In genomic region chr5:139696167-139696893, GRCh38 we compare ENCODE assay signal across 1 cellular context.
TF ChIP-seq lines count a peak whose summit lies in the region.

No MANE protein-coding gene starts in this region.

TF ChIP-seq in K562, 482 proteins besides CTCF, POLR2A, EP300 and RAD21 (continued from another document):
- TF ChIP-seq ARID3A (IDR thresholded peaks at IDR 0.05; ENCODE audit: borderline replicate concordance, low read depth, low read length) (no peak), MBD2 (IDR thresholded peaks at IDR 0.05; ENCODE audit: borderline replicate concordance, low read depth) (no peak), HINFP (tag; conservative IDR thresholded peaks at IDR 0.05; ENCODE audit: low read depth) (no peak), ZBTB33 (CRISPR knock-in tag; IDR thresholded peaks at IDR 0.05) (0 out of 2 replicates have a peak, but pooled peaks have one; percentile 30), PHF21A (IDR thresholded peaks at IDR 0.05; ENCODE audit: borderline replicate concordance, low read depth) (no peak), SMARCA5 (IDR thresholded peaks at IDR 0.05) (peak; percentile 86), BACH1 (tag; IDR thresholded peaks at IDR 0.05) (0 out of 2 replicates have a peak, but pooled peaks have one; percentile 41), SIX5 (IDR thresholded peaks at IDR 0.05; ENCODE audit: borderline replicate concordance in 1 of 2, insufficient read depth in 1 of 2, low read depth in 1 of 2, low read length in 2 of 2) (no peak), ZNF584 (CRISPR knock-in tag; IDR thresholded peaks at IDR 0.05; ENCODE audit: low read depth) (peak; percentile 10; the same call in 1 of the 2 replicates), CCAR2 (IDR thresholded peaks at IDR 0.05; ENCODE audit: low read depth, low read length) (no peak), KAT7 (CRISPR knock-in tag; IDR thresholded peaks at IDR 0.05; ENCODE audit: borderline replicate concordance) (0 out of 2 replicates have a peak, but pooled peaks have one; percentile 15), NR3C1 (CRISPR knock-in tag; IDR thresholded peaks at IDR 0.05) (no peak), RBM22 (IDR thresholded peaks at IDR 0.05; ENCODE audit: low read depth, low read length, poor library complexity, severe bottlenecking) (no peak), NFIC (IDR thresholded peaks at IDR 0.05) (peak; percentile 89), SP2 (IDR thresholded peaks at IDR 0.05; ENCODE audit: extremely low read depth, low read depth, low read length, poor library complexity, severe bottlenecking) (no peak), STAT5B (CRISPR knock-in tag; IDR thresholded peaks at IDR 0.05) (no peak), HDGF (IDR thresholded peaks at IDR 0.05) (no peak), ZNF785 (CRISPR knock-in tag; IDR thresholded peaks at IDR 0.05) (no peak), CEBPB (tag; IDR thresholded peaks at IDR 0.05) (peak; percentile 87), SAFB2 (IDR thresholded peaks at IDR 0.05; ENCODE audit: borderline replicate concordance, low read depth, low read length, severe bottlenecking) (no peak), CREM (IDR thresholded peaks at IDR 0.05; ENCODE audit: low read depth) (peak; percentile 59; the same call in 1 of the 2 replicates), SMAD2 (IDR thresholded peaks at IDR 0.05; ENCODE audit: low read depth, low read length) (no peak), ELF4 (CRISPR knock-in tag; IDR thresholded peaks at IDR 0.05) (0 out of 2 replicates have a peak, but pooled peaks have one; percentile 50), DIDO1 (tag; IDR thresholded peaks at IDR 0.05; ENCODE audit: low read depth) (no peak), ZNF655 (CRISPR knock-in tag; IDR thresholded peaks at IDR 0.05) (no peak), SNAPC5 (CRISPR knock-in tag; IDR thresholded peaks at IDR 0.05) (no peak)
